In the genomic region with DNA sequence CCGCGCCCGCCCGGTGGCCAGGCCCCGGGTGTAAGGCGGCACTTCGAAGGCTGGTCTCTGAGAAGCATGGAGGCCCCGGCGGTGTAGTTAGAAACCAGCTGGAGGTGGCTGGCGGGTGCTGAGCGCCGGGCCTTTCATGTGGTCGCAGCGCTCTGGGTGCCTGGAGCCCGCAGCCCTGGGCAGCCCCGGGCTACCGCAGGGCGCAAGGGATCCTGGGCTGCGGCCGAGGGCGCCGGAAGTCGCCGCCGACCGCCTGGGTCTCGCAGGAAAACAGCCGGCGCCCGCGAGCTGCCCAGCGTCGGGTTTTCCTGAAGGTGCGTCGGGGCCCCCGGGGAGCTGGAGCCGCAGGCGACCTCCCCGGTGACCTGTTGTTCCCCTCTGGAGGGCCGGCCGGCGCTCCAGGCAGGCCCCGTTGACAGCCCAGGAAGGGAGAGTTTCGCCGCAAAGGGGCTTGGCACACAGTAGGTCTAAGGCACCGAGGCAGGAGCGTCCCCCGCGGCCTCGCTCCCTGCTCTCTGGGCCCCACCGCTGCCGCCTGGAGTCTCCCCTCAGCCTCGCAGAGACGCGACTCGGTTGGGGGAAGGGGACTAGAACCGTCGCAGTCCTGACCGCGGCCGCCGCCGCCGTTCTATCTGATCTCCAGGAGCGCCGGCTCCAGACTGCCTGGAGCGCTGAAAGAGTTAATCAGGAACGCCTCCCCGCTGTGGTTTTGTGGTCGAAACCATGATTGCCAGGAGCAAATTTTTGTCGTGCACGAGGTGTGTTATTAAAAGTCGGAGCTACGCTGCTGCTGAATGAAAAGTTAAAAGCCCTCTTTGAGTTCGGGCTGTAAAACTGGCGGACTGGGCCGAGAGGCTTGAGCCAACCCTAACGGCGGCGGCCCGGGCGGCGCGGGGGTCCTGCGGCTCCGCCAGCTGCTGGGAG, we compare ENCODE assay signal across 9 cellular contexts. TPM values are rescaled to one million over a fixed set of nuclear protein-coding genes. Genes with fewer than 3 reads are reported as not detected.
DNase-seq lines count a peak whose midpoint lies in the region; TF ChIP-seq lines count a peak whose summit lies in the region.
"Had no signal": no experiment of that assay in that cellular context is flagged by ENCODE, and none has a peak within 500 bp of the region (broad histone marks: within the 10 kb centered on the region; RNA-seq: fewer than 3 reads in every experiment).

No MANE protein-coding gene starts in this region.

- H3K4me3 ChIP-seq in brain microvascular endothelial cell (ENCODE audit: low read depth, low read length) = peak overlapping the region; percentile 47

- in situ Hi-C loops in brain microvascular endothelial cell (cut with HindIII; ENCODE audit: low pct_ligation_motif_present, low sequenced_read_pairs) = no loop called here

- H3K27me3 ChIP-seq in brain microvascular endothelial cell (replicated peaks) = peaks cover 73% of the 10 kb centered on the region

- H3K27ac ChIP-seq in brain microvascular endothelial cell = no peak overlapping the region
- H3K27ac ChIP-seq: 22Rv1 had no signal

- no peaks in the 10 kb centered on the region for H3K36me3 Mint-ChIP-seq in immature natural killer cell

- H3K9me3 Mint-ChIP-seq in immature natural killer cell = peaks cover 0 to 2% (median 0%) of the 10 kb centered on the region in 6 donors

- no peaks in the 10 kb centered on the region for H3K36me3 ChIP-seq in brain microvascular endothelial cell (replicated peaks)

- H3K4me1 Mint-ChIP-seq in immature natural killer cell = peaks cover 42 to 48% of the 10 kb centered on the region in 2 donors

- H3K4me3 Mint-ChIP-seq in immature natural killer cell = peak overlapping the region; percentile 78 to 92 (median 83)

- peak; percentile 44 for DNase-seq in DMS 273 (lab: John Stamatoyannopoulos, UW; ENCODE audit: unreplicated experiment)
- no peak for DNase-seq in DMS 273 treated with DMSO at 0.1 percent for 48 hours (lab: John Stamatoyannopoulos, UW)
- peak in 54 of 76 experiments; percentile 2 to 62 (median 31) for DNase-seq in HUDEP-2 (lab: John Stamatoyannopoulos, UW; ENCODE audit: unreplicated experiment in 76 of 76)
- peak; percentile 81 for DNase-seq in UCSD-AML1 (lab: John Stamatoyannopoulos, UW; ENCODE audit: unreplicated experiment)
- DNase-seq in brain microvascular endothelial cell = peak; percentile 73
- DNase-seq in immature natural killer cell = peak; percentile 78 to 80 (median 80)
- DNase-seq in stimulated activated CD4-positive, alpha-beta T cell treated with anti-CD3 and anti-CD28 coated beads, Interleukin-15, amount 100 ng/mL, for 48 hours (ENCODE audit: low read depth in 2 of 2) = peak; percentile 63 to 67
- DNase-seq in NCI-H774 (lab: John Stamatoyannopoulos, UW) = no peak

- TF ChIP-seq CTCF in brain microvascular endothelial cell (IDR thresholded peaks at IDR 0.05; ENCODE audit: low read depth, low read length, missing control alignments) = no peak

- peaks cover 16 to 43% (median 38%) of the 10 kb centered on the region in 3 donors for H3K27me3 Mint-ChIP-seq in immature natural killer cell (ENCODE audit: low read depth in 3 of 3)

- peak overlapping the region in 4 of 6 donors; percentile 62 to 80 (median 74) for H3K27ac Mint-ChIP-seq in immature natural killer cell

RNA-seq across cellular contexts. Expression of a gene that starts 2.8 kb away (rescaled TPM):
- polyA plus RNA-seq in immature natural killer cell = not detected

Comparison
In these comparisons a context has a peak if more than half of its experiments do, and no peak if none do; other contexts are left out.
1. DNase-seq: peak in DMS 273 (single experiment), HUDEP-2 (54 of 76), UCSD-AML1 (single experiment), brain microvascular endothelial cell (single experiment), immature natural killer cell (3 of 3) and stimulated activated CD4-positive, alpha-beta T cell treated with anti-CD3 and anti-CD28 coated beads, Interleukin-15, amount 100 ng/mL, for 48 hours (2 of 2); none in DMS 273 treated with DMSO at 0.1 percent for 48 hours (single experiment) and NCI-H774 (single experiment).